In the genomic region with DNA sequence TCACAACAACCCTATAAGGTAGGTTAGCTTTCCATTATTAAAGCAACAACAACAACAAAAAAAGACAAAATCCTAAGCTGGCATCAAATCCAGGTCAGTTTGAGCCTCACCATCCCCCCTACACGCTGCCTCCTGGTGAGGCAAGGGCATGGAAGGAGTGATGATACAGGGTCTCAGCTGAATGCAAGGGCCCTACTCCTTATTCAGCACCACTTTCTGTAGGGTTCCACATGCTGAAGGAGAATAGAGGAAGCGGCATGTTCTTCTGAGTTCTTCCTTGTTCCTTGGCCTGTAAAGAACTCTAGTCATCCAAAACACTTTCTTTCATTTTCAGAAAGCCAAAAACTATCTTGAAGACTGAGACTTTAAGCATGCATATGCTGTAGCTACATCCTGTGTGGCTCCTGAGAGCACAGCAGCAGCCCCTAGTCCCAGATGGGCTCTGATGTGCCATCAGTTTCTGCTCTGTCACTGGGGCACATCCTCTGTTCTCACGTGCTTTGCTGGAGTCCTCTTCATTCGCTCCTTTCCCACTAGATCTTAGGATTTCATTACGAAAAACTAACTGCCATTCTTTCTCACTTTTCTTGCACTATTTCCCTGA, we compare ENCODE assay signal across 11 cellular contexts. TPM values are rescaled to one million over a fixed set of nuclear protein-coding genes. Genes with fewer than 3 reads are reported as not detected.
A peak's percentile ranks its signal among the peaks of the same experiment; 100 is the strongest.
DNase-seq lines count a peak whose midpoint lies in the region; ATAC-seq lines count a peak whose summit lies in the region.
"Had no signal": no experiment of that assay in that cellular context is flagged by ENCODE, and none has a peak within 500 bp of the region (broad histone marks: within the 10 kb centered on the region; RNA-seq: fewer than 3 reads in every experiment).

No MANE protein-coding gene starts in this region.

- intact Hi-C loops in activated naive CD4-positive, alpha-beta T cell treated with anti-CD3 and anti-CD28 coated beads for 36 hours (cut with micrococcal nuclease): no loop called here

- no peaks in the 10 kb centered on the region for H3K9me3 Mint-ChIP-seq in activated naive CD4-positive, alpha-beta T cell treated with anti-CD3 and anti-CD28 coated beads for 36 hours
- no peaks in the 10 kb centered on the region for H3K9me3 Mint-ChIP-seq in stimulated activated naive CD8-positive, alpha-beta T cell treated with anti-CD3 and anti-CD28 coated beads, Interleukin-15, amount 100 ng/mL, for 72 hours

- H3K27ac Mint-ChIP-seq in activated naive CD4-positive, alpha-beta T cell treated with anti-CD3 and anti-CD28 coated beads for 36 hours: peak overlapping the region; percentile 18
- H3K27ac Mint-ChIP-seq in stimulated activated naive CD8-positive, alpha-beta T cell treated with anti-CD3 and anti-CD28 coated beads, Interleukin-15, amount 100 ng/mL, for 72 hours: no peak overlapping the region

- peaks cover 34% of the 10 kb centered on the region for H3K4me1 Mint-ChIP-seq in activated naive CD4-positive, alpha-beta T cell treated with anti-CD3 and anti-CD28 coated beads for 36 hours (ENCODE audit: low read depth)
- H3K4me1 Mint-ChIP-seq in stimulated activated naive CD8-positive, alpha-beta T cell treated with anti-CD3 and anti-CD28 coated beads, Interleukin-15, amount 100 ng/mL, for 72 hours: peaks cover 45% of the 10 kb centered on the region

- ATAC-seq in HG02588 (IDR thresholded peaks at IDR 0.05; ENCODE audit: unreplicated experiment) (peak; percentile 73), HG03457 (IDR thresholded peaks at IDR 0.05; ENCODE audit: unreplicated experiment) (peak; percentile 82)
- peak; percentile 80 for ATAC-seq in stimulated activated naive CD8-positive, alpha-beta T cell treated with anti-CD3 and anti-CD28 coated beads, Interleukin-15, amount 100 ng/mL, for 72 hours
- ATAC-seq: mucosa of descending colon had no signal

- CTCF ChIA-PET in activated naive CD4-positive, alpha-beta T cell treated with anti-CD3 and anti-CD28 coated beads for 36 hours (lab: Charles Lee): interaction anchor here (1.5 to 1.9 kb wide), 2 partner anchors 88 to 90 kb away, joined by 5 to 8 read pairs; no protein-coding TSS in a partner anchor

- no peaks in the 10 kb centered on the region for H3K36me3 Mint-ChIP-seq in activated naive CD4-positive, alpha-beta T cell treated with anti-CD3 and anti-CD28 coated beads for 36 hours (ENCODE audit: low read depth)

- DNase-seq in activated naive CD4-positive, alpha-beta T cell treated with anti-CD3 and anti-CD28 coated beads for 36 hours: peak; percentile 63
- DNase-seq in activated naive CD4-positive, alpha-beta T cell treated with anti-CD3 and anti-CD28 coated beads, Interleukin-2, amount 50 U/mL, for 16 hours: no peak
- DNase-seq in stimulated activated naive CD8-positive, alpha-beta T cell treated with anti-CD3 and anti-CD28 coated beads, Interleukin-15, amount 100 ng/mL, for 72 hours: no peak
- DNase-seq in ureter (ENCODE audit: low spot score): no peak
- no peak for DNase-seq in stimulated activated CD4-positive, alpha-beta T cell treated with anti-CD3 and anti-CD28 coated beads, Interleukin-2, amount 100 ng/mL, for 24 hours
- no peak for DNase-seq in DMS114 treated with DMSO at 0.1 percent for 48 hours (lab: John Stamatoyannopoulos, UW; ENCODE audit: unreplicated experiment)
- DNase-seq: hypothalamus, mucosa of descending colon, NCI-H1417 treated with DMSO at 0.1 percent for 48 hours had no signal

- no peak overlapping the region for H3K4me3 Mint-ChIP-seq in activated naive CD4-positive, alpha-beta T cell treated with anti-CD3 and anti-CD28 coated beads for 36 hours
- peak overlapping the region in 1 of 2 donors; percentile 0 for H3K4me3 Mint-ChIP-seq in stimulated activated naive CD8-positive, alpha-beta T cell treated with anti-CD3 and anti-CD28 coated beads, Interleukin-15, amount 100 ng/mL, for 72 hours

- peaks cover 8% of the 10 kb centered on the region for H3K27me3 Mint-ChIP-seq in activated naive CD4-positive, alpha-beta T cell treated with anti-CD3 and anti-CD28 coated beads for 36 hours (ENCODE audit: low read depth)
- H3K27me3 Mint-ChIP-seq in stimulated activated naive CD8-positive, alpha-beta T cell treated with anti-CD3 and anti-CD28 coated beads, Interleukin-15, amount 100 ng/mL, for 72 hours: peaks cover 18% of the 10 kb centered on the region

RNA-seq across cellular contexts. Expression of a gene that starts 6.2 kb away (rescaled TPM):
- total RNA-seq in activated naive CD4-positive, alpha-beta T cell treated with anti-CD3 and anti-CD28 coated beads for 36 hours: 10 to 100 TPM in 1 of 2 experiments, 1 to 10 TPM in 1; 9.1 to 10.5 TPM
- 14.2 TPM for total RNA-seq in ureter

RNA-seq across cellular contexts. Expression of a gene that starts 19.9 kb away (rescaled TPM):
- under 1 TPM; 0.24 to 0.35 TPM for total RNA-seq in activated naive CD4-positive, alpha-beta T cell treated with anti-CD3 and anti-CD28 coated beads for 36 hours
- total RNA-seq in ureter: 1.1 TPM
